Comparison of ENCODE assay signal across 11 cellular contexts in genomic region chr3:101976473-101976872, GRCh38.
DNase-seq lines count a peak whose midpoint lies in the region; ATAC-seq and TF ChIP-seq lines count a peak whose summit lies in the region.
"Had no signal": no experiment of that assay in that cellular context is flagged by ENCODE, and none has a peak within 500 bp of the region (broad histone marks: within the 10 kb centered on the region; RNA-seq: fewer than 3 reads in every experiment).

No MANE protein-coding gene starts in this region.

- peaks cover 13% of the 10 kb centered on the region for H3K4me1 Mint-ChIP-seq in progenitor cell of endocrine pancreas (ENCODE audit: low read depth)

- intact Hi-C loops in spleen (cut with DNase I; ENCODE audit: low total_unique reads), result no loop called here

- DNase-seq in cardiac muscle cell (ENCODE audit: low read depth in 1 of 2, low spot score in 1 of 2) (peak; percentile 70 to 75), right atrium auricular region (ENCODE audit: low spot score) (no peak), NOMO-1 treated with dmso at 0.1 percent for 144 hours (lab: John Stamatoyannopoulos, UW; ENCODE audit: unreplicated experiment) (peak; percentile 5), progenitor cell of endocrine pancreas (ENCODE audit: low spot score, unreplicated experiment) (no peak), CD1c-positive myeloid dendritic cell (ENCODE audit: extremely low spot score) (no peak), spleen (no peak)
- DNase-seq in stimulated activated CD4-positive, alpha-beta T cell treated with anti-CD3 and anti-CD28 coated beads, Interleukin-4, amount 100 ng/mL, for 4 hours, result no peak
- DNase-seq: cortex of kidney had no signal

- H3K4me3 Mint-ChIP-seq in progenitor cell of endocrine pancreas (ENCODE audit: low read depth), result no peak overlapping the region
- H3K4me3 Mint-ChIP-seq: WTC11 had no signal

- TF ChIP-seq CTCF in cardiac muscle cell (IDR thresholded peaks at IDR 0.05; ENCODE audit: low read depth, low read length) (no peak), right atrium auricular region (IDR thresholded peaks at IDR 0.05) (no peak), progenitor cell of endocrine pancreas (IDR thresholded peaks at IDR 0.05; ENCODE audit: unreplicated experiment) (no peak), spleen (IDR thresholded peaks at IDR 0.05 in 8 of 11, conservative IDR thresholded peaks at IDR 0.05 in 3 of 11) (no peak)

- H3K9me3 ChIP-seq in cardiac muscle cell (ENCODE audit: low read depth), result no peaks in the 10 kb centered on the region
- no peaks in the 10 kb centered on the region for H3K9me3 ChIP-seq in right atrium auricular region
- no peaks in the 10 kb centered on the region for H3K9me3 ChIP-seq in spleen

- 52 to 65% (median 55%) methylated on average over 1 of the region's 1 CpG for WGBS in spleen, 5 donors

- ATAC-seq in HG02943 (IDR thresholded peaks at IDR 0.05; ENCODE audit: low read depth, unreplicated experiment), result peak; percentile 63
- ATAC-seq: WTC11 had no signal

- H3K4me3 ChIP-seq in cardiac muscle cell (no peak overlapping the region), right atrium auricular region (no peak overlapping the region), spleen (no peak overlapping the region)
- H3K4me3 ChIP-seq: BLaER1 treated with 17β-estradiol and CSF1 and Interleukin-3, amounts not matched to agents 10 nM and 100 nM had no signal

- H3K27me3 ChIP-seq in cardiac muscle cell (no peaks in the 10 kb centered on the region), right atrium auricular region (no peaks in the 10 kb centered on the region), spleen (replicated peaks in 1 of 7) (no peaks in the 10 kb centered on the region)
- H3K27me3 ChIP-seq: BLaER1 treated with 17β-estradiol and CSF1 and Interleukin-3, amounts not matched to agents 10 nM and 100 nM had no signal

- no peaks in the 10 kb centered on the region for H3K27me3 Mint-ChIP-seq in progenitor cell of endocrine pancreas

- no peaks in the 10 kb centered on the region for H3K36me3 Mint-ChIP-seq in progenitor cell of endocrine pancreas (ENCODE audit: insufficient read depth)
- H3K36me3 Mint-ChIP-seq: WTC11 had no signal

- H3K4me1 ChIP-seq in cardiac muscle cell (ENCODE audit: low read depth) (peaks cover 21% of the 10 kb centered on the region), right atrium auricular region (peaks cover 0 to 9% of the 10 kb centered on the region in 2 donors), spleen (peaks cover 0 to 40% (median 10%) of the 10 kb centered on the region in 6 donors)

- H3K27ac ChIP-seq in cardiac muscle cell, result peak overlapping the region; percentile 89
- H3K27ac ChIP-seq in right atrium auricular region, result no peak overlapping the region
- H3K27ac ChIP-seq in spleen, result no peak overlapping the region

- H3K9me3 Mint-ChIP-seq in progenitor cell of endocrine pancreas (ENCODE audit: low read depth), result peaks cover 3% of the 10 kb centered on the region

- no peak overlapping the region for H3K27ac Mint-ChIP-seq in progenitor cell of endocrine pancreas
- H3K27ac Mint-ChIP-seq: WTC11 had no signal

- no peak for TF ChIP-seq POLR2A in spleen (IDR thresholded peaks at IDR 0.05)

- H3K36me3 ChIP-seq in cardiac muscle cell (no peaks in the 10 kb centered on the region), right atrium auricular region (no peaks in the 10 kb centered on the region), spleen (no peaks in the 10 kb centered on the region)
- H3K36me3 ChIP-seq: BLaER1 treated with 17β-estradiol and CSF1 and Interleukin-3, amounts not matched to agents 10 nM and 100 nM had no signal

Comparison
In these comparisons a context has a peak if more than half of its experiments do, and no peak if none do; other contexts are left out.
1. DNase-seq: peak in cardiac muscle cell (2 of 2) and NOMO-1 treated with dmso at 0.1 percent for 144 hours (single experiment); none in right atrium auricular region (single experiment), progenitor cell of endocrine pancreas (single experiment), CD1c-positive myeloid dendritic cell (single experiment), spleen (single experiment) and stimulated activated CD4-positive, alpha-beta T cell treated with anti-CD3 and anti-CD28 coated beads, Interleukin-4, amount 100 ng/mL, for 4 hours (0 of 2).